In the genomic region with DNA sequence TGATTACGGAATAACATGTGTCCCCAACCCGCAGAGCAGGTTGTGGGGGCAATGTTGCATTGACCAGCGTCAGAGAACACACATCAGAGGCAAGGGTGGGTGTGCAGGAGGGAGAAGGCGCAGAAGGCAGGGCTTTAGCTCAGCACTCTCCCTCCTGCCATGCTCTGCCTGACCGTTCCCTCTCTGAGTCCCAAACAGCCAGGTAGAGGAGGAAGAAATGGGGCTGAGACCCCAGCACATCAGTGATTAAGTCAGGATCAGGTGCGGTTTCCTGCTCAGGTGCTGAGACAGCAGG, we compare ENCODE assay signal across 1 cellular context.
TF ChIP-seq lines count a peak whose summit lies in the region.

No MANE protein-coding gene starts in this region.

TF ChIP-seq in HepG2, 621 proteins besides CTCF, POLR2A, EP300 and RAD21 (continued from another document and continues in another):
- TF ChIP-seq, protein P1, sequence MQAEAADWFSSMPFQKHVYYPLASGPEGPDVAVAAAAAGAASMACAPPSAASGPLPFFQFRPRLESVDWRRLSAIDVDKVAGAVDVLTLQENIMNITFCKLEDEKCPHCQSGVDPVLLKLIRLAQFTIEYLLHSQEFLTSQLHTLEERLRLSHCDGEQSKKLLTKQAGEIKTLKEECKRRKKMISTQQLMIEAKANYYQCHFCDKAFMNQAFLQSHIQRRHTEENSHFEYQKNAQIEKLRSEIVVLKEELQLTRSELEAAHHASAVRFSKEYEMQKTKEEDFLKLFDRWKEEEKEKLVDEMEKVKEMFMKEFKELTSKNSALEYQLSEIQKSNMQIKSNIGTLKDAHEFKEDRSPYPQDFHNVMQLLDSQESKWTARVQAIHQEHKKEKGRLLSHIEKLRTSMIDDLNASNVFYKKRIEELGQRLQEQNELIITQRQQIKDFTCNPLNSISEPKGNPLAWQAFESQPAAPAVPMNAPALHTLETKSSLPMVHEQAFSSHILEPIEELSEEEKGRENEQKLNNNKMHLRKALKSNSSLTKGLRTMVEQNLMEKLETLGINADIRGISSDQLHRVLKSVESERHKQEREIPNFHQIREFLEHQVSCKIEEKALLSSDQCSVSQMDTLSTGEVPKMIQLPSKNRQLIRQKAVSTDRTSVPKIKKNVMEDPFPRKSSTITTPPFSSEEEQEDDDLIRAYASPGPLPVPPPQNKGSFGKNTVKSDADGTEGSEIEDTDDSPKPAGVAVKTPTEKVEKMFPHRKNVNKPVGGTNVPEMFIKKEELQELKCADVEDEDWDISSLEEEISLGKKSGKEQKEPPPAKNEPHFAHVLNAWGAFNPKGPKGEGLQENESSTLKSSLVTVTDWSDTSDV (CRISPR knock-in tag; IDR thresholded peaks at IDR 0.05) = peak; percentile 72; the same call in 1 of the 2 replicates
- TF ChIP-seq TRIM24 (CRISPR knock-in tag; IDR thresholded peaks at IDR 0.05) (no peak), MTF2 (CRISPR knock-in tag; IDR thresholded peaks at IDR 0.05; ENCODE audit: borderline replicate concordance) (no peak), ZSCAN31 (CRISPR knock-in tag; IDR thresholded peaks at IDR 0.05; ENCODE audit: low read depth) (no peak), ZNF512 (CRISPR knock-in tag; IDR thresholded peaks at IDR 0.05) (no peak), ADNP (CRISPR knock-in tag; IDR thresholded peaks at IDR 0.05) (no peak), ZBTB1 (CRISPR knock-in tag; IDR thresholded peaks at IDR 0.05; ENCODE audit: borderline replicate concordance) (no peak), ZMYM2 (CRISPR knock-in tag; IDR thresholded peaks at IDR 0.05) (no peak), NAIF1 (CRISPR knock-in tag; IDR thresholded peaks at IDR 0.05; ENCODE audit: borderline replicate concordance) (no peak), SMARCC2 (IDR thresholded peaks at IDR 0.05) (no peak), SIX1 (CRISPR knock-in tag; IDR thresholded peaks at IDR 0.05; ENCODE audit: borderline replicate concordance) (no peak), GABPA (IDR thresholded peaks at IDR 0.05; ENCODE audit: low read depth, low read length) (no peak), GABPA (CRISPR knock-in tag; IDR thresholded peaks at IDR 0.05; ENCODE audit: low read depth) (no peak), CHCHD3 (CRISPR knock-in tag; IDR thresholded peaks at IDR 0.05) (no peak), FOXM1 (CRISPR knock-in tag; IDR thresholded peaks at IDR 0.05) (no peak), ZNF510 (CRISPR knock-in tag; IDR thresholded peaks at IDR 0.05; ENCODE audit: low read depth) (no peak), XRCC5 (optimal IDR thresholded peaks at IDR 0.05; ENCODE audit: low read length) (no peak), ZNF562 (CRISPR knock-in tag; IDR thresholded peaks at IDR 0.05; ENCODE audit: borderline replicate concordance) (no peak), NR2C2 (CRISPR knock-in tag; IDR thresholded peaks at IDR 0.05; ENCODE audit: borderline replicate concordance) (0 out of 2 replicates have a peak, but pooled peaks have one; percentile 14), GZF1 (CRISPR knock-in tag; IDR thresholded peaks at IDR 0.05) (0 out of 2 replicates have a peak, but pooled peaks have one; percentile 50), THYN1 (CRISPR knock-in tag; IDR thresholded peaks at IDR 0.05; ENCODE audit: borderline replicate concordance, low read depth) (no peak), ZNF124 (CRISPR knock-in tag; IDR thresholded peaks at IDR 0.05) (no peak), GFI1 (CRISPR knock-in tag; IDR thresholded peaks at IDR 0.05; ENCODE audit: borderline replicate concordance) (no peak), KLF15 (CRISPR knock-in tag; IDR thresholded peaks at IDR 0.05; ENCODE audit: borderline replicate concordance) (no peak), ASH2L (IDR thresholded peaks at IDR 0.05; ENCODE audit: insufficient read length, low read depth, low read length) (peak; percentile 16), PAWR (CRISPR knock-in tag; IDR thresholded peaks at IDR 0.05; ENCODE audit: borderline replicate concordance) (no peak), ZNF230 (CRISPR knock-in tag; IDR thresholded peaks at IDR 0.05) (0 out of 2 replicates have a peak, but pooled peaks have one; percentile 32), SAFB2 (CRISPR knock-in tag; IDR thresholded peaks at IDR 0.05; ENCODE audit: borderline replicate concordance, low read depth) (no peak), THAP7 (CRISPR knock-in tag; IDR thresholded peaks at IDR 0.05) (0 out of 2 replicates have a peak, but pooled peaks have one; percentile 66), HNF4G (IDR thresholded peaks at IDR 0.05; ENCODE audit: borderline replicate concordance, low read depth, low read length) (no peak), HNF4G (CRISPR knock-in tag; IDR thresholded peaks at IDR 0.05; ENCODE audit: borderline replicate concordance, low read depth) (no peak), ZNF547 (CRISPR knock-in tag; IDR thresholded peaks at IDR 0.05) (no peak), ZNF432 (CRISPR knock-in tag; IDR thresholded peaks at IDR 0.05; ENCODE audit: borderline replicate concordance) (no peak), ZNF850 (CRISPR knock-in tag; conservative IDR thresholded peaks at IDR 0.05) (no peak), GTF3A (CRISPR knock-in tag; conservative IDR thresholded peaks at IDR 0.05) (no peak), NFYC (CRISPR knock-in tag; IDR thresholded peaks at IDR 0.05) (0 out of 2 replicates have a peak, but pooled peaks have one; percentile 12), NRL (CRISPR knock-in tag; IDR thresholded peaks at IDR 0.05; ENCODE audit: borderline replicate concordance) (peak; percentile 38; the same call in 1 of the 2 replicates), HNRNPUL1 (IDR thresholded peaks at IDR 0.05; ENCODE audit: low read depth, low read length) (no peak), RBFOX2 (IDR thresholded peaks at IDR 0.05; ENCODE audit: low read depth, low read length) (no peak), RBAK (CRISPR knock-in tag; IDR thresholded peaks at IDR 0.05) (no peak), YEATS4 (CRISPR knock-in tag; IDR thresholded peaks at IDR 0.05; ENCODE audit: borderline replicate concordance) (0 out of 2 replicates have a peak, but pooled peaks have one; percentile 35), ZNF501 (CRISPR knock-in tag; IDR thresholded peaks at IDR 0.05) (0 out of 2 replicates have a peak, but pooled peaks have one; percentile 20), ZNF275 (CRISPR knock-in tag; IDR thresholded peaks at IDR 0.05; ENCODE audit: borderline replicate concordance) (no peak), ZNF775 (CRISPR knock-in tag; IDR thresholded peaks at IDR 0.05; ENCODE audit: borderline replicate concordance) (no peak), ZNF282 (IDR thresholded peaks at IDR 0.05; ENCODE audit: partially characterized antibody) (no peak), ZBTB39 (CRISPR knock-in tag; IDR thresholded peaks at IDR 0.05) (no peak), GATAD1 (CRISPR knock-in tag; IDR thresholded peaks at IDR 0.05) (no peak), BRCA1 (CRISPR knock-in tag; IDR thresholded peaks at IDR 0.05) (no peak), ZNF572 (CRISPR knock-in tag; IDR thresholded peaks at IDR 0.05) (no peak), ZC3H4 (CRISPR knock-in tag; IDR thresholded peaks at IDR 0.05; ENCODE audit: borderline replicate concordance) (no peak), RCOR2 (CRISPR knock-in tag; IDR thresholded peaks at IDR 0.05) (no peak), TSC22D2 (CRISPR knock-in tag; IDR thresholded peaks at IDR 0.05; ENCODE audit: borderline replicate concordance) (no peak), HOMEZ (CRISPR knock-in tag; IDR thresholded peaks at IDR 0.05; ENCODE audit: low read depth) (no peak), TAF15 (IDR thresholded peaks at IDR 0.05; ENCODE audit: low read depth, low read length, poor library complexity, severe bottlenecking) (no peak), NCOA1 (CRISPR knock-in tag; IDR thresholded peaks at IDR 0.05) (no peak), CSRNP1 (CRISPR knock-in tag; IDR thresholded peaks at IDR 0.05) (peak; percentile 27; the same call in 1 of the 2 replicates)
- TF ChIP-seq, protein P2, sequence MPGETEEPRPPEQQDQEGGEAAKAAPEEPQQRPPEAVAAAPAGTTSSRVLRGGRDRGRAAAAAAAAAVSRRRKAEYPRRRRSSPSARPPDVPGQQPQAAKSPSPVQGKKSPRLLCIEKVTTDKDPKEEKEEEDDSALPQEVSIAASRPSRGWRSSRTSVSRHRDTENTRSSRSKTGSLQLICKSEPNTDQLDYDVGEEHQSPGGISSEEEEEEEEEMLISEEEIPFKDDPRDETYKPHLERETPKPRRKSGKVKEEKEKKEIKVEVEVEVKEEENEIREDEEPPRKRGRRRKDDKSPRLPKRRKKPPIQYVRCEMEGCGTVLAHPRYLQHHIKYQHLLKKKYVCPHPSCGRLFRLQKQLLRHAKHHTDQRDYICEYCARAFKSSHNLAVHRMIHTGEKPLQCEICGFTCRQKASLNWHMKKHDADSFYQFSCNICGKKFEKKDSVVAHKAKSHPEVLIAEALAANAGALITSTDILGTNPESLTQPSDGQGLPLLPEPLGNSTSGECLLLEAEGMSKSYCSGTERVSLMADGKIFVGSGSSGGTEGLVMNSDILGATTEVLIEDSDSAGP (CRISPR knock-in tag; IDR thresholded peaks at IDR 0.05; ENCODE audit: borderline replicate concordance) = 0 out of 2 replicates have a peak, but pooled peaks have one; percentile 63
- TF ChIP-seq, protein P3, sequence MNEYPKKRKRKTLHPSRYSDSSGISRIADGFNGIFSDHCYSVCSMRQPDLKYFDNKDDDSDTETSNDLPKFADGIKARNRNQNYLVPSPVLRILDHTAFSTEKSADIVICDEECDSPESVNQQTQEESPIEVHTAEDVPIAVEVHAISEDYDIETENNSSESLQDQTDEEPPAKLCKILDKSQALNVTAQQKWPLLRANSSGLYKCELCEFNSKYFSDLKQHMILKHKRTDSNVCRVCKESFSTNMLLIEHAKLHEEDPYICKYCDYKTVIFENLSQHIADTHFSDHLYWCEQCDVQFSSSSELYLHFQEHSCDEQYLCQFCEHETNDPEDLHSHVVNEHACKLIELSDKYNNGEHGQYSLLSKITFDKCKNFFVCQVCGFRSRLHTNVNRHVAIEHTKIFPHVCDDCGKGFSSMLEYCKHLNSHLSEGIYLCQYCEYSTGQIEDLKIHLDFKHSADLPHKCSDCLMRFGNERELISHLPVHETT (CRISPR knock-in tag; conservative IDR thresholded peaks at IDR 0.05) = no peak
